2 cellular contexts compared by ENCODE assay signal in the genomic region with DNA sequence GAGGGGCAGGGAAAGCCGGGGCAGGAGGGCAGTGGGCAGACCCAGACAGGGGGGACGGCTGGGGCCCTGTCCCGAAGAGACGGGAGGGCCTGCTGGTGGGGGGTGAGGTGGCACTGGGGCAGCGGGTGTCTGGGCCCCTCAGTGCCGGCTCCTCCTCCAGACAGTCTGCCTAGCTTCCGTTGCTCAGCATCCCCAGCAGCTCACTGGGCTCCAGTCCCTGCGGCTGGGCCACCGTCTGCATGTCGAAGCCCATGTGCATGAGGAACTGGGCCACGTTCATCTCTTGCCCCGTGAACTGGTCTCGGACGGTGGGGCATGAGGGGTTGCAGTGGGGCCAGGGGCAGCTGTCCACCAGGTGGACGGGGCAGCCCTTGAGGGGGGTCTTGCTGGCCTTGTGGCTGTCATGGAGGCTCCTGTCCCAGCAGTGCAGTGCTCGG.
TF ChIP-seq lines count a peak whose summit lies in the region.

No MANE protein-coding gene starts in this region.

TF ChIP-seq in K562, 482 proteins besides CTCF, POLR2A, EP300 and RAD21:
- TF ChIP-seq ZNF551 (CRISPR knock-in tag; IDR thresholded peaks at IDR 0.05) = no peak
- peak; percentile 60; the same call in 1 of the 2 replicates for TF ChIP-seq POLR2G (IDR thresholded peaks at IDR 0.05; ENCODE audit: low read depth, low read length)
- TF ChIP-seq RBFOX2 (IDR thresholded peaks at IDR 0.05; ENCODE audit: low read depth, low read length) = 0 out of 2 replicates have a peak, but pooled peaks have one; percentile 36

TF ChIP-seq in HEK293T, 16 proteins besides CTCF, POLR2A, EP300 and RAD21:
- no peak for TF ChIP-seq NFRKB (IDR thresholded peaks at IDR 0.05)
